20 cellular contexts compared by ENCODE assay signal in genomic region chr2:171966268-171966667, GRCh38. TPM values are rescaled to one million over a fixed set of nuclear protein-coding genes. Genes with fewer than 3 reads are reported as not detected.
DNase-seq lines count a peak whose midpoint lies in the region; ATAC-seq and TF ChIP-seq lines count a peak whose summit lies in the region.
"Had no signal": no experiment of that assay in that cellular context is flagged by ENCODE, and none has a peak within 500 bp of the region (broad histone marks: within the 10 kb centered on the region; RNA-seq: fewer than 3 reads in every experiment).

No MANE protein-coding gene starts in this region.

- ATAC-seq in T-helper 17 cell: peak; percentile 37
- ATAC-seq in PC-3: no peak
- ATAC-seq: GM12878, HepG2 had no signal

- H3K27ac Mint-ChIP-seq in T-helper 17 cell: no peak overlapping the region
- H3K27ac Mint-ChIP-seq in Calu3 (ENCODE audit: unreplicated experiment): no peak overlapping the region
- no peak overlapping the region for H3K27ac Mint-ChIP-seq in glutamatergic neuron (ENCODE audit: unreplicated experiment)
- H3K27ac Mint-ChIP-seq: CD4-positive, alpha-beta T cell; T-cell had no signal

- intact Hi-C loops in PC-3 (cut with micrococcal nuclease): no loop called here
- intact Hi-C loops in Calu3 (cut with micrococcal nuclease; ENCODE audit: unreplicated experiment): no loop called here

- BruUV-seq in PC-3 (replicated peaks; lab: Mats Ljungman, UMichigan): no TSS peak
- BruUV-seq in Calu3 (replicated peaks; lab: Mats Ljungman, UMichigan): no TSS peak

- no peak overlapping the region for H2AFZ ChIP-seq in PC-3 (ENCODE audit: low read length)

- H3K4me3 Mint-ChIP-seq in T-helper 17 cell (no peak overlapping the region), Calu3 (ENCODE audit: low read depth, unreplicated experiment) (no peak overlapping the region), glutamatergic neuron (ENCODE audit: unreplicated experiment) (no peak overlapping the region)
- H3K4me3 Mint-ChIP-seq: CD4-positive, alpha-beta T cell; T-cell had no signal

- POLR2A ChIA-PET in PC-3 (lab: Charles Lee; ENCODE audit: unreplicated experiment): no interaction called here

- TF ChIP-seq CTCF in PC-3 (conservative IDR thresholded peaks at IDR 0.05; ENCODE audit: low read depth, low read length) (no peak), Calu3 (IDR thresholded peaks at IDR 0.05; ENCODE audit: unreplicated experiment) (no peak), glutamatergic neuron (IDR thresholded peaks at IDR 0.05; ENCODE audit: partially characterized antibody, unreplicated experiment) (no peak)

- peak; percentile 90 for DNase-seq in NCI-H1436 (lab: John Stamatoyannopoulos, UW)
- DNase-seq in NCI-H1436 treated with DMSO at 0.1 percent for 48 hours (lab: John Stamatoyannopoulos, UW): no peak
- peak; percentile 36 for DNase-seq in NCI-H2107 (lab: John Stamatoyannopoulos, UW)
- DNase-seq in T-helper 17 cell: no peak
- DNase-seq in RKO (ENCODE audit: low spot score): no peak
- DNase-seq in PC-3: no peak
- DNase-seq in Calu3: no peak
- no peak for DNase-seq in glutamatergic neuron
- DNase-seq: 8988T; BE2C; CD4-positive, alpha-beta T cell; GDM1; KG1; NCI-H2029; SHP77; SK-N-SH; T-cell had no signal

- H3K27me3 ChIP-seq in PC-3 (ENCODE audit: low read length): no peaks in the 10 kb centered on the region
- H3K27me3 ChIP-seq: BE2C had no signal

- CTCF ChIA-PET in PC-3 (lab: Charles Lee): no interaction called here
- CTCF ChIA-PET in Calu3 (lab: Charles Lee): no interaction called here

- no peak overlapping the region for H3K4me2 ChIP-seq in PC-3 (ENCODE audit: low read length)
- H3K4me2 ChIP-seq: SK-N-SH had no signal

- H3K9me3 Mint-ChIP-seq in Calu3 (ENCODE audit: low read depth, unreplicated experiment) (no peaks in the 10 kb centered on the region), glutamatergic neuron (ENCODE audit: unreplicated experiment) (no peaks in the 10 kb centered on the region)
- H3K9me3 Mint-ChIP-seq: CD4-positive, alpha-beta T cell; T-cell had no signal

- H3K9me2 ChIP-seq in PC-3 (replicated peaks; ENCODE audit: low read length): no peaks in the 10 kb centered on the region
- H3K9me2 ChIP-seq: SK-N-SH had no signal

- no peaks in the 10 kb centered on the region for H4K20me1 ChIP-seq in PC-3 (ENCODE audit: low read length)

- H3K4me1 ChIP-seq in PC-3 (ENCODE audit: insufficient read depth, low read length): no peaks in the 10 kb centered on the region
- H3K4me1 ChIP-seq: BE2C had no signal

- H3K9ac ChIP-seq in PC-3 (ENCODE audit: low read length): no peak overlapping the region
- H3K9ac ChIP-seq: SK-N-SH had no signal

- H3K27ac ChIP-seq in PC-3 (ENCODE audit: low read length): no peak overlapping the region

- H3K4me3 ChIP-seq in PC-3 (ENCODE audit: low read length): no peak overlapping the region
- H3K4me3 ChIP-seq: GM12878, HAP-1 had no signal

- H3K79me2 ChIP-seq in PC-3 (ENCODE audit: low read length): no peaks in the 10 kb centered on the region

- H3K27me3 Mint-ChIP-seq in T-helper 17 cell (no peaks in the 10 kb centered on the region), Calu3 (ENCODE audit: unreplicated experiment) (no peaks in the 10 kb centered on the region), glutamatergic neuron (ENCODE audit: unreplicated experiment) (no peaks in the 10 kb centered on the region)
- H3K27me3 Mint-ChIP-seq: CD4-positive, alpha-beta T cell; T-cell had no signal

- H3K4me1 Mint-ChIP-seq in T-helper 17 cell (peaks cover 4% of the 10 kb centered on the region), Calu3 (ENCODE audit: low read depth, unreplicated experiment) (no peaks in the 10 kb centered on the region), glutamatergic neuron (ENCODE audit: low read depth, unreplicated experiment) (no peaks in the 10 kb centered on the region)

- H3K36me3 Mint-ChIP-seq in T-helper 17 cell (ENCODE audit: low read depth): peaks cover 4% of the 10 kb centered on the region
- no peaks in the 10 kb centered on the region for H3K36me3 Mint-ChIP-seq in Calu3 (ENCODE audit: insufficient read depth, unreplicated experiment)
- no peaks in the 10 kb centered on the region for H3K36me3 Mint-ChIP-seq in glutamatergic neuron (ENCODE audit: unreplicated experiment)

- H3K9me3 ChIP-seq in T-helper 17 cell (ENCODE audit: control insufficient read depth, low read length, poor library complexity, severe bottlenecking) (no peaks in the 10 kb centered on the region), PC-3 (ENCODE audit: low read length) (no peaks in the 10 kb centered on the region)
- H3K9me3 ChIP-seq: BE2C, HAP-1, SK-N-SH had no signal

- H3F3A ChIP-seq in PC-3 (ENCODE audit: low read length, unreplicated experiment): no peaks in the 10 kb centered on the region

- H3K36me3 ChIP-seq in PC-3 (ENCODE audit: low read depth, low read length): peaks cover 25% of the 10 kb centered on the region; the same call in 1 of the 2 replicates
- H3K36me3 ChIP-seq: BE2C had no signal

RNA-seq across cellular contexts. Expression of gene METAP1D, which starts 33.5 kb away (rescaled TPM):
- 1 to 10 TPM; 5.7 to 6.5 TPM for total RNA-seq in T-helper 17 cell
- total RNA-seq in PC-3 (2014; rRNA removed): 7.3 and 12.0 TPM in 2 replicates
- 11.0 and 11.1 TPM in 2 replicates for total RNA-seq in Calu3 (2022)
- total RNA-seq in glutamatergic neuron (ENCODE audit: unreplicated experiment): 5.1 TPM

RNA-seq across cellular contexts. Expression of gene HAT1, which starts 44.0 kb away (rescaled TPM):
- total RNA-seq in T-helper 17 cell (10 to 100 TPM; 20.8 to 22.3 TPM), PC-3 (2014; rRNA removed) (58.7 and 76.8 TPM in 2 replicates), Calu3 (2022) (58.2 and 64.3 TPM in 2 replicates), glutamatergic neuron (ENCODE audit: unreplicated experiment) (19.9 TPM)

Comparison
In these comparisons a context has a peak if more than half of its experiments do, and no peak if none do; other contexts are left out.
1. DNase-seq: peak in NCI-H1436 (single experiment) and NCI-H2107 (single experiment); none in NCI-H1436 treated with DMSO at 0.1 percent for 48 hours (single experiment), T-helper 17 cell (0 of 3), RKO (single experiment), PC-3 (single experiment), Calu3 (single experiment) and glutamatergic neuron (single experiment).